Comparison of ENCODE assay signal across 9 cellular contexts in genomic region chr18:59359576-59359952, GRCh38. TPM values are rescaled to one million over a fixed set of nuclear protein-coding genes. Genes with fewer than 3 reads are reported as not detected.
A peak's percentile ranks its signal among the peaks of the same experiment; 100 is the strongest.
DNase-seq lines count a peak whose midpoint lies in the region; ATAC-seq, FAIRE-seq and TF ChIP-seq lines count a peak whose summit lies in the region.
"Had no signal": no experiment of that assay in that cellular context is flagged by ENCODE, and none has a peak within 500 bp of the region (broad histone marks: within the 10 kb centered on the region; RNA-seq: fewer than 3 reads in every experiment).

No MANE protein-coding gene starts in this region.

- peaks cover 11 to 46% (median 33%) of the 10 kb centered on the region in 4 donors for H3K4me1 Mint-ChIP-seq in CD4-positive, CD25-positive, alpha-beta regulatory T cell
- peaks cover 36% of the 10 kb centered on the region for H3K4me1 Mint-ChIP-seq in chondrocyte (ENCODE audit: low read depth)

- FAIRE-seq in HTR-8/SVneo (lab: Jason Lieb, UNC): no peak

- H3K36me3 ChIP-seq in CD4-positive, CD25-positive, alpha-beta regulatory T cell (ENCODE audit: control insufficient read depth, insufficient read depth, low read length): peaks cover 7% of the 10 kb centered on the region
- peaks cover 24% of the 10 kb centered on the region for H3K36me3 ChIP-seq in HUES64 (ENCODE audit: insufficient read depth, low read length)
- peaks cover 4 to 9% of the 10 kb centered on the region in 2 donors for H3K36me3 ChIP-seq in muscle layer of duodenum (ENCODE audit: control insufficient read depth in 1 of 2, insufficient read depth in 2 of 2, low read length in 2 of 2)

- no peaks in the 10 kb centered on the region for H3K9me3 ChIP-seq in CD4-positive, CD25-positive, alpha-beta regulatory T cell (ENCODE audit: control insufficient read depth in 2 of 2, low read length in 2 of 2)
- no peaks in the 10 kb centered on the region for H3K9me3 ChIP-seq in HUES64 (ENCODE audit: insufficient read depth, low read depth, low read length)
- no peaks in the 10 kb centered on the region for H3K9me3 ChIP-seq in muscle layer of duodenum (ENCODE audit: control insufficient read depth in 1 of 2, low read length in 2 of 2)

- H3K9me3 Mint-ChIP-seq in CD4-positive, CD25-positive, alpha-beta regulatory T cell: no peaks in the 10 kb centered on the region
- no peaks in the 10 kb centered on the region for H3K9me3 Mint-ChIP-seq in chondrocyte (ENCODE audit: low read depth)

- H3K36me3 Mint-ChIP-seq in CD4-positive, CD25-positive, alpha-beta regulatory T cell: peaks cover 7% of the 10 kb centered on the region
- H3K36me3 Mint-ChIP-seq in chondrocyte (ENCODE audit: low read depth): peaks cover 8% of the 10 kb centered on the region

- no peak overlapping the region for H3K9ac ChIP-seq in HUES64 (ENCODE audit: low read depth, low read length)

- peaks cover 15% of the 10 kb centered on the region for H3K27me3 Mint-ChIP-seq in CD4-positive, CD25-positive, alpha-beta regulatory T cell
- peaks cover 9% of the 10 kb centered on the region for H3K27me3 Mint-ChIP-seq in chondrocyte (ENCODE audit: low read depth)

- H3K4me3 Mint-ChIP-seq in CD4-positive, CD25-positive, alpha-beta regulatory T cell: peak overlapping the region; percentile 86 to 100 (median 93)
- peak overlapping the region; percentile 65 for H3K4me3 Mint-ChIP-seq in chondrocyte (ENCODE audit: unreplicated experiment)

- no peak for ATAC-seq in CD4-positive, CD25-positive, alpha-beta regulatory T cell (ENCODE audit: low read depth in 2 of 2)
- peak; percentile 19 for ATAC-seq in GM21526 (IDR thresholded peaks at IDR 0.05; ENCODE audit: low FRiP score, unreplicated experiment)

- peaks cover 29% of the 10 kb centered on the region for H3K4me1 ChIP-seq in CD4-positive, CD25-positive, alpha-beta regulatory T cell (ENCODE audit: control insufficient read depth, insufficient read depth, low read length, poor library complexity, severe bottlenecking)
- H3K4me1 ChIP-seq in HUES64 (ENCODE audit: insufficient read depth, low read length) (peaks cover 11% of the 10 kb centered on the region; the same call in 1 of the 2 replicates), muscle layer of duodenum (ENCODE audit: control insufficient read depth in 1 of 2, insufficient read depth in 2 of 2, low read length in 2 of 2) (peaks cover 0 to 17% of the 10 kb centered on the region in 2 donors)

- H3K27me3 ChIP-seq in CD4-positive, CD25-positive, alpha-beta regulatory T cell (ENCODE audit: control insufficient read depth, insufficient read depth, low read length): peaks cover 1% of the 10 kb centered on the region
- peaks cover 47% of the 10 kb centered on the region for H3K27me3 ChIP-seq in HUES64 (ENCODE audit: insufficient read depth, low read length)
- H3K27me3 ChIP-seq in muscle layer of duodenum (ENCODE audit: low read depth, low read length): no peaks in the 10 kb centered on the region

- WGBS in HUES64: 0% methylated on average over 2 of the region's 4 CpGs

- H3K4me3 ChIP-seq in CD4-positive, CD25-positive, alpha-beta regulatory T cell (ENCODE audit: low read depth, low read length): peak overlapping the region; percentile 91
- peak overlapping the region; percentile 65 for H3K4me3 ChIP-seq in HUES64 (ENCODE audit: low read length)
- H3K4me3 ChIP-seq in muscle layer of duodenum (ENCODE audit: low read depth in 1 of 2, low read length in 2 of 2): peak overlapping the region; percentile 91 to 92

- peak overlapping the region; percentile 92 for H3K27ac ChIP-seq in CD4-positive, CD25-positive, alpha-beta regulatory T cell (ENCODE audit: insufficient read depth, low read length, poor library complexity, severe bottlenecking)
- no peak overlapping the region for H3K27ac ChIP-seq in HUES64 (ENCODE audit: low read depth, low read length)
- peak overlapping the region; percentile 8 for H3K27ac ChIP-seq in muscle layer of duodenum (ENCODE audit: low read length)

- peak overlapping the region in 2 of 3 donors; percentile 52 to 93 for H3K27ac Mint-ChIP-seq in CD4-positive, CD25-positive, alpha-beta regulatory T cell
- H3K27ac Mint-ChIP-seq in chondrocyte (ENCODE audit: unreplicated experiment): no peak overlapping the region

- TF ChIP-seq CTCF in chondrocyte (IDR thresholded peaks at IDR 0.05): no peak

- no peak for DNase-seq in CD4-positive, CD25-positive, alpha-beta regulatory T cell
- DNase-seq in chondrocyte (ENCODE audit: low spot score) (no peak), RKO (ENCODE audit: low spot score) (no peak), AG08395 (ENCODE audit: low spot score) (no peak), HTR-8/SVneo (ENCODE audit: insufficient read length, low spot score) (no peak)

RNA-seq across cellular contexts. Expression of gene LMAN1, which starts 0.5 kb away (rescaled TPM):
- total RNA-seq in CD4-positive, CD25-positive, alpha-beta regulatory T cell: 51.3 TPM
- polyA plus RNA-seq in CD4-positive, CD25-positive, alpha-beta regulatory T cell: 10 to 100 TPM; 25.3 to 37.4 (median 34.4) TPM
- 39.3 TPM for polyA plus RNA-seq in HUES64 (2013, experiment 1 of 2)
- 44.3 TPM for polyA plus RNA-seq in HUES64 (2013, experiment 2 of 2)
- total RNA-seq in chondrocyte: 107 to 164 TPM (median 108 TPM) in 3 replicates

RNA-seq across cellular contexts. Expression of gene CPLX4, which starts 41.1 kb away (rescaled TPM):
- not detected for total RNA-seq in CD4-positive, CD25-positive, alpha-beta regulatory T cell
- polyA plus RNA-seq in CD4-positive, CD25-positive, alpha-beta regulatory T cell: not detected
- polyA plus RNA-seq in HUES64 (2013, experiment 1 of 2): not detected
- polyA plus RNA-seq in HUES64 (2013, experiment 2 of 2): not detected
- total RNA-seq in chondrocyte: not detected in 3 replicates
- total RNA-seq: LHCN-M2 had no signal
